In genomic region chr21:39504230-39504629, GRCh38 we compare ENCODE assay signal across 21 cellular contexts. TPM values are rescaled to one million over a fixed set of nuclear protein-coding genes. Genes with fewer than 3 reads are reported as not detected.
"Had no signal": no experiment of that assay in that cellular context is flagged by ENCODE, and none has a peak within 500 bp of the region (broad histone marks: within the 10 kb centered on the region; RNA-seq: fewer than 3 reads in every experiment).

No MANE protein-coding gene starts in this region.

- H3K27me3 ChIP-seq: adrenal gland, ascending aorta, colonic mucosa, dorsolateral prefrontal cortex, esophagus muscularis mucosa, spleen, upper lobe of right lung had no signal

- ATAC-seq: stimulated activated naive CD8-positive, alpha-beta T cell treated with anti-CD3 and anti-CD28 coated beads, Interleukin-15, Interleukin-2, amounts not matched to agents 100 U/mL and 50 U/mL, for 24 hours; upper lobe of right lung had no signal

- H3K27ac ChIP-seq: adrenal gland, ascending aorta, colonic mucosa, esophagus muscularis mucosa, spleen, upper lobe of right lung had no signal

- H3K4me3 ChIP-seq: adrenal gland, ascending aorta, colonic mucosa, dorsolateral prefrontal cortex, esophagus muscularis mucosa, spleen, upper lobe of right lung had no signal

- H3K9me3 ChIP-seq: adrenal gland, ascending aorta, colonic mucosa, esophagus muscularis mucosa, spleen, upper lobe of right lung had no signal

- H3K4me3 Mint-ChIP-seq: activated naive CD8-positive, alpha-beta T cell; activated T-cell treated with anti-CD3 and anti-CD28 coated beads, Interleukin-2, amount 50 U/mL, for 24 hours; nephron had no signal

- H3K4me1 ChIP-seq: adrenal gland, ascending aorta, colonic mucosa, esophagus muscularis mucosa, upper lobe of right lung had no signal

- DNase-seq: activated CD4-positive, alpha-beta T cell treated with anti-CD3 and anti-CD28 coated beads for 1 hour; activated CD4-positive, alpha-beta T cell treated with anti-CD3 and anti-CD28 coated beads, Interleukin-2, amount 50 U/mL, for 4 hours; activated CD8-positive, alpha-beta memory T cell treated with anti-CD3 and anti-CD28 coated beads for 24 hours; activated CD8-positive, alpha-beta memory T cell treated with anti-CD3 and anti-CD28 coated beads, Interleukin-2, amount 50 U/mL, for 4 hours; activated naive CD4-positive, alpha-beta T cell; activated T-cell treated with anti-CD3 and anti-CD28 coated beads, Interleukin-2, amount 50 U/mL, for 24 hours; adrenal gland; colonic mucosa; dorsolateral prefrontal cortex; nucleus accumbens; retina; spleen; stimulated activated CD4-positive, alpha-beta T cell treated with anti-CD3 and anti-CD28 coated beads, Interleukin-4, amount 100 ng/mL, for 4 hours; stimulated activated naive CD8-positive, alpha-beta T cell treated with anti-CD3 and anti-CD28 coated beads, Interleukin-15, Interleukin-2, amounts not matched to agents 100 U/mL and 50 U/mL, for 24 hours; T-helper 9 cell; upper lobe of right lung had no signal

- H3K27me3 Mint-ChIP-seq: activated naive CD8-positive, alpha-beta T cell; activated T-cell treated with anti-CD3 and anti-CD28 coated beads, Interleukin-2, amount 50 U/mL, for 24 hours had no signal

- H3K36me3 ChIP-seq: adrenal gland, ascending aorta, colonic mucosa, spleen, upper lobe of right lung had no signal

- H3K27ac Mint-ChIP-seq: activated naive CD8-positive, alpha-beta T cell; activated T-cell treated with anti-CD3 and anti-CD28 coated beads, Interleukin-2, amount 50 U/mL, for 24 hours; activated T-helper 2 cell treated with anti-CD3 and anti-CD28 coated beads, Interferon-gamma antibody, Interleukin-2, Interleukin-4, amounts not matched to agents 10 μg/mL and 5 μg/mL and 100 μg/mL, durations not matched to agents 14 hours and 24 hours and 36 hours had no signal

- H3K9me3 Mint-ChIP-seq: activated T-cell treated with anti-CD3 and anti-CD28 coated beads, Interleukin-2, amount 50 U/mL, for 24 hours; activated T-helper 2 cell treated with anti-CD3 and anti-CD28 coated beads, Interferon-gamma antibody, Interleukin-2, Interleukin-4, amounts not matched to agents 10 μg/mL and 5 μg/mL and 100 μg/mL, durations not matched to agents 14 hours and 24 hours and 36 hours; nephron had no signal

RNA-seq across cellular contexts. Expression of gene SH3BGR, which starts 52.5 kb away (rescaled TPM):
- total RNA-seq: ascending aorta had no signal

RNA-seq across cellular contexts. Expression of gene LCA5L, which starts 58.7 kb away (rescaled TPM):
- total RNA-seq: ascending aorta had no signal
